Comparison of ENCODE assay signal across 1 cellular context in the genomic region with DNA sequence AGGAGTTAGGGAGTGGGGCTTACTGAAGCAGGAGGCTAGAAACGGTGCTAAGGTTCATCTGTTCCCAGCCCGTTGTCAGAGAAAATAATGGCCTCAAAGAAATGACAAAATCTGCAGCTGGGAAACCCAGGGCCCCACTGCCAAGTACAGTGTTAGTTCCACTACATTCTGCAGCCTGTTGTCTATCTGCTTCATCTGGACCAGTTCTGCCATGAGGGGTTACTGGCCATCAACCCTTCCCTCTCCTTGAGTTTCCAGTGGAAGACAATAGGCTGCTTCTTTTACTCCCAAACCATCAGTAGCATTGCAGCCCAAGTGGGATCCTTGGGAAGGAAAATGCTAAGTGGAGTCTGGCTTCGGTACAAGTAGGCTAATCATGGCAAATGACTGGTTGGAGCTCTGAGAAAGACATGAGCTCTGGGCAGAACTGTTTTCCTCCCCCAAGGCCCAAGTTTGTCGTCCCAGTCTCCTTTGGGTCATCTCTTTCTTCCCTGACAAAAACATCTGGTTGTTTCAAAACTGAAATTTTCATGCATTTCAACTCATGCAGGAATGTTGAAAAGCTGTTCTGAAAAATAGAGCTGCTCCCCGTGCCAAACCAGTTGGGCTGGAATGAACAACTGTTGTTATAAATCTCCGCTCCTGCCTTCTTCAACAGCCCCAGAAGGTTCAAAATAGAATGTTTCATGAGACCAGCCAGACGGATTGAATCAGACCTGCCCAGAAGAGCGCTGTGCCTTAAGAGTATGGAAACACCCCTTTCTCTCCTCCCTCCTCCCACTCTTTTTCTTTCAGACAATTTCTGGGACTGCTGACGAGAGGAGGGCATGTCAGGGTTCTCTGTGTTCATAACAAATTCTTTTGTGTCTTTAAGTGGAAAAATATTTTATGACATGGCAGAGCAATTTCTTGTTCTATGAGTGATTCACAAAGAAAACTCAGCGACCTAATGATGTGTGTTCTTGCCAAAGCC.
TF ChIP-seq lines count a peak whose summit lies in the region.

No MANE protein-coding gene starts in this region.

TF ChIP-seq in H1, 55 proteins besides CTCF, POLR2A, EP300 and RAD21:
- no peak for TF ChIP-seq SRF (IDR thresholded peaks at IDR 0.05; ENCODE audit: low read depth, low read length)
- no peak for TF ChIP-seq EGR1 (IDR thresholded peaks at IDR 0.05; ENCODE audit: borderline replicate concordance, low read depth, low read length)
- no peak for TF ChIP-seq EZH2 (IDR thresholded peaks at IDR 0.05; ENCODE audit: low read depth, low read length, severe bottlenecking)
